In genomic region chr10:22381262-22381661, GRCh38 we compare ENCODE assay signal across 17 cellular contexts. TPM values are rescaled to one million over a fixed set of nuclear protein-coding genes. Genes with fewer than 3 reads are reported as not detected.
A peak's percentile ranks its signal among the peaks of the same experiment; 100 is the strongest.
DNase-seq lines count a peak whose midpoint lies in the region; ATAC-seq and TF ChIP-seq lines count a peak whose summit lies in the region.
"Had no signal": no experiment of that assay in that cellular context is flagged by ENCODE, and none has a peak within 500 bp of the region (broad histone marks: within the 10 kb centered on the region; RNA-seq: fewer than 3 reads in every experiment).

No MANE protein-coding gene starts in this region.

- H3K4me2 ChIP-seq in smooth muscle cell: no peak overlapping the region

- H3K9me3 ChIP-seq in HEK293 (ENCODE audit: control insufficient read depth, insufficient read depth, low read depth, low read length) (no peaks in the 10 kb centered on the region), smooth muscle cell (replicated peaks; ENCODE audit: low read depth) (no peaks in the 10 kb centered on the region)
- H3K9me3 ChIP-seq: Caco-2 had no signal

- CTCF ChIA-PET in HEK293 (lab: Yijun Ruan, JAX): interaction anchor here (1.1 kb wide), 1 partner anchor 37 kb away, joined by 3 read pairs; no protein-coding TSS in a partner anchor
- CTCF ChIA-PET in HEK293T (lab: Yijun Ruan, JAX): no interaction called here

- no peaks in the 10 kb centered on the region for H3K36me3 ChIP-seq in HEK293 (ENCODE audit: control insufficient read depth in 2 of 2, insufficient read depth in 1 of 2, low read length in 2 of 2)
- H3K36me3 ChIP-seq in smooth muscle cell (ENCODE audit: low read depth): no peaks in the 10 kb centered on the region

- POLR2A ChIA-PET in HEK293 (lab: Yijun Ruan, JAX) (no interaction called here), HEK293T (lab: Yijun Ruan, JAX) (no interaction called here)

- no peak for DNase-seq in HEK293T (ENCODE audit: extremely low spot score)
- peak; percentile 58 for DNase-seq in cerebellar cortex (ENCODE audit: low spot score)
- DNase-seq in smooth muscle cell (lab: John Stamatoyannopoulos, UW; ENCODE audit: unreplicated experiment): no peak
- DNase-seq in globus pallidus (ENCODE audit: low spot score): no peak
- DNase-seq: ACHN; Caco-2; CD4-positive, alpha-beta T cell; DMS153; DMS79; GDM1; H9 had no signal

- no peaks in the 10 kb centered on the region for H3K27me3 ChIP-seq in smooth muscle cell (ENCODE audit: low read depth)

- H3F3A ChIP-seq in smooth muscle cell (ENCODE audit: low read depth): no peaks in the 10 kb centered on the region

- no peaks in the 10 kb centered on the region for H3K79me2 ChIP-seq in smooth muscle cell (ENCODE audit: low read depth)

- no peaks in the 10 kb centered on the region for H4K20me1 ChIP-seq in smooth muscle cell (ENCODE audit: low read depth)

- TF ChIP-seq CTCF in HEK293 (tag by site-specific recombination; IDR thresholded peaks at IDR 0.05) (no peak), smooth muscle cell (IDR thresholded peaks at IDR 0.05; ENCODE audit: borderline replicate concordance, insufficient read depth, poor library complexity, severe bottlenecking) (no peak)

- peak overlapping the region; percentile 9 for H2AFZ ChIP-seq in smooth muscle cell (ENCODE audit: low read depth)

- H3K4me1 ChIP-seq in HEK293 (ENCODE audit: control insufficient read depth, insufficient read depth, low read length): peaks cover 11% of the 10 kb centered on the region; the same call in 1 of the 2 replicates
- H3K4me1 ChIP-seq in smooth muscle cell (ENCODE audit: low read depth): no peaks in the 10 kb centered on the region
- H3K4me1 ChIP-seq: Caco-2 had no signal

- no peak for ATAC-seq in GM21390 (IDR thresholded peaks at IDR 0.05; ENCODE audit: unreplicated experiment)

- WGBS in smooth muscle cell (ENCODE audit: low lambda C conversion rate): 73% methylated on average over 4 of the region's 4 CpGs

- H3K27ac ChIP-seq in HEK293 (ENCODE audit: extremely low read depth, low read depth, low read length) (no peak overlapping the region), smooth muscle cell (ENCODE audit: low read depth) (no peak overlapping the region)
- H3K27ac ChIP-seq: C4-2B had no signal

- H3K9ac ChIP-seq in smooth muscle cell (ENCODE audit: low read depth): no peak overlapping the region

- H3K4me3 ChIP-seq in HEK293 (ENCODE audit: low read depth, low read length): no peak overlapping the region
- H3K4me3 ChIP-seq in smooth muscle cell: no peak overlapping the region

TF ChIP-seq in HEK293, 187 proteins besides CTCF, POLR2A, EP300 and RAD21:
- TF ChIP-seq ZBTB8A (tag by site-specific recombination; IDR thresholded peaks at IDR 0.05) (peak; percentile 39; the same call in 1 of the 2 replicates), ZNF335 (tag by site-specific recombination; conservative IDR thresholded peaks at IDR 0.05) (peak; percentile 71), PRDM10 (tag by site-specific recombination; IDR thresholded peaks at IDR 0.05) (peak; percentile 73; the same call in 1 of the 2 replicates), ZFHX2 (tag by site-specific recombination; conservative IDR thresholded peaks at IDR 0.05) (no peak), ZBTB48 (tag by site-specific recombination; IDR thresholded peaks at IDR 0.05) (peak; percentile 83)

TF ChIP-seq in HEK293T, 16 proteins besides CTCF, POLR2A, EP300 and RAD21:
- TF ChIP-seq ZNF384 (IDR thresholded peaks at IDR 0.05) (peak; percentile 84), LEF1 (IDR thresholded peaks at IDR 0.05; ENCODE audit: borderline replicate concordance) (no peak), HDGF (IDR thresholded peaks at IDR 0.05; ENCODE audit: borderline replicate concordance) (no peak)

RNA-seq across cellular contexts. Expression of gene SPAG6, which starts 36.0 kb away (rescaled TPM):
- not detected in 2 replicates for total RNA-seq in smooth muscle cell
- polyA plus RNA-seq in smooth muscle cell: 0.61 TPM in 1 of 2 replicates, not detected in the other
- total RNA-seq: CD4-positive, alpha-beta T cell; H1; HT-29 had no signal
- polyA plus RNA-seq: BJ had no signal
